8 cellular contexts compared by ENCODE assay signal in genomic region chrX:15497865-15498264, GRCh38. TPM values are rescaled to one million over a fixed set of nuclear protein-coding genes. Genes with fewer than 3 reads are reported as not detected.
DNase-seq lines count a peak whose midpoint lies in the region; ATAC-seq and TF ChIP-seq lines count a peak whose summit lies in the region.

No MANE protein-coding gene starts in this region.

- H3K27me3 Mint-ChIP-seq in Caco-2 (ENCODE audit: insufficient read depth, unreplicated experiment) (no peaks in the 10 kb centered on the region), neural crest cell (ENCODE audit: low read depth) (no peaks in the 10 kb centered on the region)

- ATAC-seq in HG02852 (IDR thresholded peaks at IDR 0.05; ENCODE audit: unreplicated experiment): peak; percentile 29
- no peak for ATAC-seq in HG03025 (IDR thresholded peaks at IDR 0.05; ENCODE audit: low FRiP score, unreplicated experiment)
- no peak for ATAC-seq in GM18909 (IDR thresholded peaks at IDR 0.05; ENCODE audit: poor library complexity, unreplicated experiment)

- H3K9me3 Mint-ChIP-seq in Caco-2 (ENCODE audit: unreplicated experiment): no peaks in the 10 kb centered on the region
- H3K9me3 Mint-ChIP-seq in neural crest cell: peaks cover 2% of the 10 kb centered on the region

- H3K27ac Mint-ChIP-seq in Caco-2 (ENCODE audit: unreplicated experiment): no peak overlapping the region
- no peak overlapping the region for H3K27ac Mint-ChIP-seq in neural crest cell (ENCODE audit: unreplicated experiment)

- CTCF ChIA-PET in Caco-2 (lab: Charles Lee): no interaction called here

- H3K36me3 Mint-ChIP-seq in Caco-2 (ENCODE audit: insufficient read depth, unreplicated experiment): no peaks in the 10 kb centered on the region
- no peaks in the 10 kb centered on the region for H3K36me3 Mint-ChIP-seq in neural crest cell (ENCODE audit: low read depth)

- no peak overlapping the region for H3K4me3 ChIP-seq in Caco-2 (ENCODE audit: low read depth, low read length)

- H3K4me1 Mint-ChIP-seq in Caco-2 (ENCODE audit: low read depth, unreplicated experiment): peaks cover 6% of the 10 kb centered on the region
- peaks cover 15% of the 10 kb centered on the region for H3K4me1 Mint-ChIP-seq in neural crest cell

- DNase-seq in Caco-2 (peak; percentile 45 to 66), NOMO-1 treated with DMSO at 0.1 percent for 48 hours (lab: John Stamatoyannopoulos, UW; ENCODE audit: unreplicated experiment) (peak; percentile 58), fibroblast of gingiva (ENCODE audit: low read depth) (peak; percentile 1), neural crest cell (ENCODE audit: low read depth, low spot score) (peak; percentile 76)
- peak; percentile 55 for DNase-seq in activated CD8-positive, alpha-beta memory T cell treated with anti-CD3 and anti-CD28 coated beads, Interleukin-2, amount 50 U/mL, for 4 hours

- no peaks in the 10 kb centered on the region for H3K9me3 ChIP-seq in Caco-2

- TF ChIP-seq CTCF in Caco-2 (IDR thresholded peaks at IDR 0.05; ENCODE audit: insufficient read depth in 1 of 2, low read depth in 1 of 2, low read length in 1 of 2, severe bottlenecking in 1 of 2, unreplicated experiment in 1 of 2) (peak; percentile 44 to 69), neural crest cell (conservative IDR thresholded peaks at IDR 0.05) (peak; percentile 80)

- H3K36me3 ChIP-seq in Caco-2 (ENCODE audit: control insufficient read depth, insufficient read depth, low read length): no peaks in the 10 kb centered on the region

- POLR2A ChIA-PET in Caco-2 (lab: Charles Lee): no interaction called here

- no TSS peak for BruUV-seq in Caco-2 (replicated peaks; lab: Mats Ljungman, UMichigan)

- no peaks in the 10 kb centered on the region for H3K27me3 ChIP-seq in Caco-2 (replicated peaks; ENCODE audit: control insufficient read depth, insufficient read depth, low read length)

- H3K4me1 ChIP-seq in Caco-2: no peaks in the 10 kb centered on the region

- intact Hi-C loops in Caco-2 (cut with micrococcal nuclease; ENCODE audit: unreplicated experiment): loop anchor here (1.0 to 5.0 kb wide), 2 partner anchors 67 to 149 kb away; no protein-coding TSS in a partner anchor

- H3K4me3 Mint-ChIP-seq in Caco-2 (ENCODE audit: unreplicated experiment) (no peak overlapping the region), neural crest cell (no peak overlapping the region)

RNA-seq across cellular contexts. Expression of gene BMX, which starts 2.7 kb away (rescaled TPM):
- total RNA-seq in Caco-2 (2022) (not detected in 2 replicates), neural crest cell (not detected in 2 replicates)

RNA-seq across cellular contexts. Expression of gene PIR, which starts 4.7 kb away (rescaled TPM):
- 12.0 and 15.7 TPM in 2 replicates for total RNA-seq in Caco-2 (2022)
- total RNA-seq in neural crest cell: 53.4 and 58.4 TPM in 2 replicates

Comparison
In these comparisons a context has a peak if more than half of its experiments do, and no peak if none do; other contexts are left out.
1. DNase-seq: peak in every context shown above with its lines; median percentile 76 in neural crest cell; 58 in NOMO-1 treated with DMSO at 0.1 percent for 48 hours; 56 in Caco-2; 55 in activated CD8-positive, alpha-beta memory T cell treated with anti-CD3 and anti-CD28 coated beads, Interleukin-2, amount 50 U/mL, for 4 hours; 1 in fibroblast of gingiva.